ENCODE assay signal across 22 cellular contexts in the genomic region with DNA sequence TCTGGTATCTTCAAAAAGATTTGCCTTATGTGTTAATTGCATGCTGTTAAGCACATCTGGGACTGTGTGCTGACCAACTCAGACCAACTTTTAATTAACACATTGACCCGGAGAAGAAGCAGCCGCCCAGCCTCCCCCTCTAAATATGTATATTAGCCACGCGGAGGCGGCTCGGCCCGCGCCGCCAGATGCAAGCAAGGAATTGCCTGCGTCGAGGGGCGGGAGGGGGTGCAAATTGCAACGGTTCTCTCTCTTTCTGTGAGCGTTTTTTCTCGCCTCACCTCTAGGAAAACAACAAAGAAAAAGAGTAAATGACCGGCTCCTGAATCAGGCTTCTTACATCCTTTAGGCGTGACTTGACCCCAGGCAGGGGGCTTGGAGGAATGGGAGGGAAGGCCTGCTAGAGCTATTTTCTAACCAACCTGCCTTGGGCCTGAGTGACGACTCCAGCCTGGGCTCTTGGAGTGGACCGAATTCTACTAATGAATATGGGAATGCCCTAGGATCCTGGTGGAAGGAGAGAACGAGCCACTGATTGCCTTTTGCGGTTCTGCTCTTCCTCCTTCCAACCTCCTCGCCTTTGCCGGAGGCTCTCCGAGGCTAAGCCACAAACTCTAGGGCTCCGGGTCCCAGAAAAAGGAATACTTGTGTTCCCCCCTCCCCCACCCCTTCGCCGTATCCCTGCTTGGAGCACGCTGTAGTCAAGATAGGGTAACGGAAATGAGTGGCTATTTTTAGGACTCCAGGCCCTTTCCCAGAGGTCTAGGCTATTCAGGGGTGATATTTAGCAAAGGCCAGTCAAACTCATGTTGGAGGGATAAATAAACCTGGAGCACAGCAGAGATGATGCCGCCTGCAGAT.
DNase-seq lines count a peak whose midpoint lies in the region; ATAC-seq, FAIRE-seq and TF ChIP-seq lines count a peak whose summit lies in the region.
"Had no signal": no experiment of that assay in that cellular context is flagged by ENCODE, and none has a peak within 500 bp of the region (broad histone marks: within the 10 kb centered on the region; RNA-seq: fewer than 3 reads in every experiment).

No MANE protein-coding gene starts in this region.

- DNase-seq in astrocyte of the cerebellum (ENCODE audit: low read depth) (no peak), right cardiac atrium (peak in 2 of 3 donors; percentile 25 to 34), smooth muscle cell (lab: John Stamatoyannopoulos, UW; ENCODE audit: unreplicated experiment) (no peak), hypothalamus (lab: John Stamatoyannopoulos, UW) (no peak), HepG2 (ENCODE audit: low spot score) (no peak)
- DNase-seq: activated CD4-positive, alpha-beta T cell treated with anti-CD3 and anti-CD28 coated beads for 1 hour; activated gamma-delta T cell; foreskin fibroblast; GM23248; Karpas-422; NCI-H1417; NCI-H2171; NCI-H748 treated with DMSO at 0.1 percent for 48 hours; PC-9; stimulated activated CD4-positive, alpha-beta T cell treated with anti-CD3 and anti-CD28 coated beads, Interleukin-15, amount 100 ng/mL, for 24 hours; stimulated activated naive B cell treated with anti-CD40 and anti-IgM and Interleukin-4, amounts not matched to agents 10 μg/mL and 1 μg/mL and 100 μg/mL, for 72 hours; T1000; transverse colon had no signal

- ATAC-seq in right cardiac atrium = peak; percentile 42 to 68
- no peak for ATAC-seq in SK-N-SH treated with all-trans-retinoic acid at 6 μM for 48 hours
- ATAC-seq in HepG2 = no peak
- ATAC-seq: stimulated activated naive B cell treated with anti-CD40 and anti-IgM and Interleukin-4, amounts not matched to agents 10 μg/mL and 1 μg/mL and 100 μg/mL, for 72 hours had no signal

- no peaks in the 10 kb centered on the region for H3K9me3 ChIP-seq in right cardiac atrium (ENCODE audit: control insufficient read depth, low read length)
- no peaks in the 10 kb centered on the region for H3K9me3 ChIP-seq in mesodermal cell (ENCODE audit: control insufficient read depth, low read length)
- no peaks in the 10 kb centered on the region for H3K9me3 ChIP-seq in smooth muscle cell (replicated peaks; ENCODE audit: low read depth)
- no peaks in the 10 kb centered on the region for H3K9me3 ChIP-seq in HepG2 (ENCODE audit: low read length)
- H3K9me3 ChIP-seq: SK-N-SH, transverse colon had no signal

- no TSS peak for BruUV-seq in HepG2 (replicated peaks; lab: Mats Ljungman, UMichigan)

- TF ChIP-seq EP300 in HepG2 (IDR thresholded peaks at IDR 0.05; ENCODE audit: low read depth in 2 of 2, low read length in 2 of 2) (no peak), HepG2 (CRISPR knock-in tag; IDR thresholded peaks at IDR 0.05; ENCODE audit: borderline replicate concordance) (no peak)

- 21% methylated on average over 30 of the region's 30 CpGs for WGBS in right cardiac atrium
- 2% methylated on average over 10 to 22 of the region's 30 CpGs for WGBS in mesodermal cell (ENCODE audit: insufficient coverage in 2 of 2), 2 experiments
- 4% methylated on average over 30 of the region's 30 CpGs for WGBS in smooth muscle cell (ENCODE audit: low lambda C conversion rate)
- WGBS in HepG2 (ENCODE audit: low lambda C conversion rate) = 34% methylated on average over 22 of the region's 30 CpGs

- no peaks in the 10 kb centered on the region for H4K20me1 ChIP-seq in smooth muscle cell (ENCODE audit: low read depth)
- H4K20me1 ChIP-seq in HepG2 (ENCODE audit: insufficient read depth, low read length) = no peaks in the 10 kb centered on the region

- H3K27ac ChIP-seq in right cardiac atrium (ENCODE audit: low read length) (no peak overlapping the region), mesodermal cell (ENCODE audit: low read depth, low read length, severe bottlenecking) (peak overlapping the region; percentile 68), smooth muscle cell (ENCODE audit: low read depth) (no peak overlapping the region), HepG2 (ENCODE audit: extremely low read length, insufficient read depth, low read length) (no peak overlapping the region)
- H3K27ac ChIP-seq: GM23248, PC-9, transverse colon had no signal

- CTCF ChIA-PET in HepG2 (lab: Yijun Ruan, JAX; ENCODE audit: low intra/inter-chr PET ratio, low total read pairs) = no interaction called here

- peak overlapping the region; percentile 36 for H2AFZ ChIP-seq in smooth muscle cell (ENCODE audit: low read depth)
- no peak overlapping the region for H2AFZ ChIP-seq in HepG2 (ENCODE audit: low read length)
- H2AFZ ChIP-seq: GM23248, PC-9 had no signal

- no peak overlapping the region for H3K9ac ChIP-seq in smooth muscle cell (ENCODE audit: low read depth)
- H3K9ac ChIP-seq in HepG2 (ENCODE audit: insufficient read depth, low read depth, low read length) = no peak overlapping the region
- H3K9ac ChIP-seq: GM23248, SK-N-SH had no signal

- H3K79me2 ChIP-seq in smooth muscle cell (ENCODE audit: low read depth) (no peaks in the 10 kb centered on the region), HepG2 (ENCODE audit: insufficient read depth, low read length) (no peaks in the 10 kb centered on the region)

- intact Hi-C loops in right cardiac atrium (cut with DNase I) (no loop called here), HepG2 (cut with micrococcal nuclease; ENCODE audit: unreplicated experiment) (no loop called here)

- TF ChIP-seq POLR2A in HepG2 (IDR thresholded peaks at IDR 0.05; ENCODE audit: insufficient read depth in 1 of 2, low read depth in 2 of 2, low read length in 2 of 2) = no peak

- no peaks in the 10 kb centered on the region for H3K36me3 ChIP-seq in mesodermal cell (ENCODE audit: control insufficient read depth, insufficient read depth, low read length)
- no peaks in the 10 kb centered on the region for H3K36me3 ChIP-seq in smooth muscle cell (ENCODE audit: low read depth)
- H3K36me3 ChIP-seq in HepG2 (replicated peaks in 1 of 2; ENCODE audit: control insufficient read depth in 1 of 2, insufficient read depth in 2 of 2, low read length in 2 of 2) = no peaks in the 10 kb centered on the region
- H3K36me3 ChIP-seq: transverse colon had no signal

- TF ChIP-seq RAD21 in HepG2 (CRISPR knock-in tag; IDR thresholded peaks at IDR 0.05) = no peak

- no peaks in the 10 kb centered on the region for H3F3A ChIP-seq in smooth muscle cell (ENCODE audit: low read depth)

- TF ChIP-seq CTCF in astrocyte of the cerebellum (IDR thresholded peaks at IDR 0.05; ENCODE audit: low read depth, low read length, missing control alignments) = no peak
- TF ChIP-seq CTCF in smooth muscle cell (IDR thresholded peaks at IDR 0.05; ENCODE audit: borderline replicate concordance, insufficient read depth, poor library complexity, severe bottlenecking) = no peak
- no peak for TF ChIP-seq CTCF in HepG2 (CRISPR knock-in tag; IDR thresholded peaks at IDR 0.05)

- H3K27me3 ChIP-seq in right cardiac atrium (ENCODE audit: control insufficient read depth, insufficient read depth) = no peaks in the 10 kb centered on the region
- peaks cover 86% of the 10 kb centered on the region for H3K27me3 ChIP-seq in smooth muscle cell (ENCODE audit: low read depth)
- H3K27me3 ChIP-seq in HepG2 (ENCODE audit: control insufficient read depth in 1 of 2, insufficient read depth in 2 of 2, low read length in 2 of 2) = peaks cover 0 to 34% of the 10 kb centered on the region in 2 experiments; a peak in 4 of 5 replicates

- peak overlapping the region; percentile 19 for H3K4me3 ChIP-seq in astrocyte of the cerebellum (ENCODE audit: low read depth, low read length)
- H3K4me3 ChIP-seq in right cardiac atrium (ENCODE audit: low read length) = peak overlapping the region; percentile 25
- peak overlapping the region; percentile 29 for H3K4me3 ChIP-seq in mesodermal cell (ENCODE audit: extremely low read depth, insufficient read depth, low read length, poor library complexity, severe bottlenecking)
- H3K4me3 ChIP-seq in smooth muscle cell = peak overlapping the region; percentile 48
- H3K4me3 ChIP-seq in HepG2 (replicated peaks in 1 of 3; ENCODE audit: insufficient read depth in 1 of 3, low read depth in 2 of 3, low read length in 3 of 3) = no peak overlapping the region
- H3K4me3 ChIP-seq: GM23248, PC-9, transverse colon had no signal

- in situ Hi-C loops in astrocyte of the cerebellum (cut with HindIII; ENCODE audit: low sequenced_read_pairs) = no loop called here
- in situ Hi-C loops in HepG2 (cut with HindIII; ENCODE audit: extremely low pct_ligation_motif_present, low pct_unique_long_range_greater_than_20kb) = no loop called here

- no peak for FAIRE-seq in HepG2 (lab: Jason Lieb, UNC)
- FAIRE-seq: endothelial cell of umbilical vein had no signal

- POLR2A ChIA-PET in HepG2 (lab: Yijun Ruan, JAX) = no interaction called here

- H3K4me2 ChIP-seq in smooth muscle cell (peak overlapping the region; percentile 86), HepG2 (ENCODE audit: low read depth, low read length) (no peak overlapping the region)
- H3K4me2 ChIP-seq: PC-9, SK-N-SH had no signal

- H3K4me1 ChIP-seq in right cardiac atrium (ENCODE audit: control insufficient read depth, insufficient read depth, low read length) = no peaks in the 10 kb centered on the region
- H3K4me1 ChIP-seq in mesodermal cell (ENCODE audit: control insufficient read depth, insufficient read depth, low read length, poor library complexity, severe bottlenecking) = peaks cover 34% of the 10 kb centered on the region
- peaks cover 28% of the 10 kb centered on the region for H3K4me1 ChIP-seq in smooth muscle cell (ENCODE audit: low read depth)
- no peaks in the 10 kb centered on the region for H3K4me1 ChIP-seq in HepG2 (ENCODE audit: insufficient read depth, low read length)

TF ChIP-seq in SK-N-SH treated with all-trans-retinoic acid at 6 μM for 48 hours, 23 proteins besides CTCF, POLR2A, EP300 and RAD21 (continues in another document):
- TF ChIP-seq TOX (CRISPR knock-in tag; IDR thresholded peaks at IDR 0.05; ENCODE audit: borderline replicate concordance) = no peak
- no peak for TF ChIP-seq ZC3H10 (CRISPR knock-in tag; IDR thresholded peaks at IDR 0.05)
- no peak for TF ChIP-seq RARB (CRISPR knock-in tag; IDR thresholded peaks at IDR 0.05)

TF ChIP-seq in HepG2, 621 proteins besides CTCF, POLR2A, EP300 and RAD21 (continues in another document):
- TF ChIP-seq ARNT (IDR thresholded peaks at IDR 0.05) (no peak), JUND (CRISPR knock-in tag; IDR thresholded peaks at IDR 0.05) (no peak), CENPT (CRISPR knock-in tag; IDR thresholded peaks at IDR 0.05; ENCODE audit: low read depth) (no peak), MED13 (CRISPR knock-in tag; IDR thresholded peaks at IDR 0.05) (no peak), ZNF567 (CRISPR knock-in tag; IDR thresholded peaks at IDR 0.05; ENCODE audit: borderline replicate concordance) (no peak), TARDBP (CRISPR knock-in tag; IDR thresholded peaks at IDR 0.05) (no peak)

Comparison
In these comparisons a context has a peak if more than half of its experiments do, and no peak if none do; other contexts are left out.
1. DNase-seq: peak in right cardiac atrium (2 of 3); none in astrocyte of the cerebellum (single experiment), smooth muscle cell (single experiment), hypothalamus (0 of 51) and HepG2 (single experiment).
2. H3K4me3 ChIP-seq: peak in astrocyte of the cerebellum (single experiment), right cardiac atrium (single experiment), mesodermal cell (single experiment) and smooth muscle cell (single experiment); none in HepG2 (0 of 3).
3. ATAC-seq: peak in right cardiac atrium (2 of 2); none in SK-N-SH treated with all-trans-retinoic acid at 6 μM for 48 hours (single experiment) and HepG2 (single experiment).